ENCODE assay signal across 1 cellular context in the genomic region with DNA sequence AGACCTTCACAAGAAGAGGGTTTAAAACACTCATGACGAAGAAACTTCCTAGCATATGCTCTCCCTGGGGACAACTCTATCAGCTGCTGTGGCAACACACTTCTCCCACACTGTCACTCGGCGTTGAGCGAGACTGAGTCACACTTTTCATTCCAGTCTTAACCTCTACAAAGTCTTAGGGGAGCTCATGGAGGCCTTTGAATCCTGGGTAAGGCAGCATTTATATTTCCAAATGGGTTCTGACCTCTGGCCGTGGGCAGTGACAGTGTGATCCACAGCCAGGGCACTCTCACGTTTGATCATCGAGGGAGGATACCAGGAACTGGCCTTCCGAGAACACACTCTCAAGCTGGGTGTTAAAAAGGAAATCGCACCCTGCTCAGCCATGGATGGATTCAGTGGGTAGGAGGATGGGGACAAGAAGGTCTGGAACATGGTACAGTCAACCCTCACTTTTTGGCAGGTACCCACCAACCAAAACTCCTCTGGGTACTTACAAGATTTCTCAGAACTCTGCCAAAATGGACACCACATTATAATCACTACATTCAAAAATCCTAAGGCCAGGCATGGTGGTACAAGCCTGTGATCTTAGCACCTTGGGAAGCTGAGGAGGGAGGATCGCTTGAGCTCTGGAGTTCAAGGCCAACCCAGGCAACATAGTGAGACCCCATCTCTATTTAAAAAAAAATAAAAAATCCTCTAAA.
TF ChIP-seq lines count a peak whose summit lies in the region.

No MANE protein-coding gene starts in this region.

TF ChIP-seq in GM12878, 131 proteins besides CTCF, POLR2A, EP300 and RAD21:
- TF ChIP-seq MEF2B (IDR thresholded peaks at IDR 0.05; ENCODE audit: partially characterized antibody, poor library complexity, severe bottlenecking) (peak; percentile 22), MTA2 (IDR thresholded peaks at IDR 0.05; ENCODE audit: low read depth) (no peak), IRF4 (IDR thresholded peaks at IDR 0.05; ENCODE audit: low read depth, low read length) (no peak), TAF1 (IDR thresholded peaks at IDR 0.05; ENCODE audit: borderline replicate concordance, low read depth, low read length) (no peak), MYB (IDR thresholded peaks at IDR 0.05; ENCODE audit: borderline replicate concordance, low read depth, low read length) (no peak), SKIL (IDR thresholded peaks at IDR 0.05; ENCODE audit: low read depth, poor library complexity, severe bottlenecking) (no peak)
